12 cellular contexts compared by ENCODE assay signal in the genomic region with DNA sequence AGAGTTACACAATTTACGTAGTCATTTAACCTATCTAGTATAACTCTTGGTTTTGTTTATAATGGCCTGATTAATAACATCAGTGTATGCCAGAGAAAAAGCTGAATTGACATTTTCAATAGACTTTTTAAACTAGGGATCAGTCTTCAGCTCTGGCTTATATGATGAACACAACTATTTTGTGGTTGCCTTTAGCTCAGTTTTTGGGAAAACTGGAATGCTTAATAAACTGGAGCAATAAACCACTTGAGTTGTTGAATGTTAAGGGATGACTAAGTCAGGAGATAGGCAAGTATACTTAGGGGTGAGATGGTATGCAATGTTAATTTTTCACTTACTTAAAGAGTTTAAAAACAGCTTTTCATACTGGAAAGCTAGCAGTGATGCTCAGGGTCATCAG. TPM values are rescaled to one million over a fixed set of nuclear protein-coding genes. Genes with fewer than 3 reads are reported as not detected.
DNase-seq lines count a peak whose midpoint lies in the region; ATAC-seq and TF ChIP-seq lines count a peak whose summit lies in the region.
"Had no signal": no experiment of that assay in that cellular context is flagged by ENCODE, and none has a peak within 500 bp of the region (broad histone marks: within the 10 kb centered on the region; RNA-seq: fewer than 3 reads in every experiment).

No MANE protein-coding gene starts in this region.

- H3K4me3 ChIP-seq in fibroblast of villous mesenchyme (ENCODE audit: low read depth, low read length), result peak overlapping the region; percentile 98
- H3K4me3 ChIP-seq: BLaER1 treated with 17β-estradiol and CSF1 and Interleukin-3, amounts not matched to agents 10 nM and 100 nM had no signal

- intact Hi-C loops in activated CD8-positive, alpha-beta T cell treated with anti-CD3 and anti-CD28 coated beads for 36 hours (cut with micrococcal nuclease), result no loop called here

- H3K36me3 Mint-ChIP-seq in activated T-cell treated with anti-CD3 and anti-CD28 coated beads, Interleukin-2, amount 50 U/mL, for 72 hours (ENCODE audit: insufficient read depth in 2 of 2), result peaks cover 8 to 14% of the 10 kb centered on the region in 2 donors
- peaks cover 33% of the 10 kb centered on the region for H3K36me3 Mint-ChIP-seq in activated CD8-positive, alpha-beta T cell treated with anti-CD3 and anti-CD28 coated beads for 36 hours (ENCODE audit: low read depth)
- H3K36me3 Mint-ChIP-seq in osteocyte (ENCODE audit: unreplicated experiment), result no peaks in the 10 kb centered on the region

- POLR2A ChIA-PET in activated CD8-positive, alpha-beta T cell treated with anti-CD3 and anti-CD28 coated beads for 36 hours (lab: Charles Lee), result interaction anchor here (0.8 to 3.5 kb wide), 3 partner anchors 19 to 77 kb away, joined by 4 to 22 read pairs (median 7); partner anchors contain the start of gene RBM26

- no peaks in the 10 kb centered on the region for H3K27me3 Mint-ChIP-seq in activated T-cell treated with anti-CD3 and anti-CD28 coated beads, Interleukin-2, amount 50 U/mL, for 72 hours (ENCODE audit: low read depth)
- peaks cover 5% of the 10 kb centered on the region for H3K27me3 Mint-ChIP-seq in activated CD8-positive, alpha-beta T cell treated with anti-CD3 and anti-CD28 coated beads for 36 hours
- peaks cover 24% of the 10 kb centered on the region for H3K27me3 Mint-ChIP-seq in stimulated activated naive CD8-positive, alpha-beta T cell treated with anti-CD3 and anti-CD28 coated beads, Interleukin-15, amount 100 ng/mL, for 72 hours
- peaks cover 17% of the 10 kb centered on the region for H3K27me3 Mint-ChIP-seq in osteocyte (ENCODE audit: unreplicated experiment)

- peak overlapping the region; percentile 85 to 100 for H3K4me3 Mint-ChIP-seq in activated T-cell treated with anti-CD3 and anti-CD28 coated beads, Interleukin-2, amount 50 U/mL, for 72 hours
- peak overlapping the region; percentile 82 for H3K4me3 Mint-ChIP-seq in activated CD8-positive, alpha-beta T cell treated with anti-CD3 and anti-CD28 coated beads for 36 hours
- peak overlapping the region; percentile 61 to 82 for H3K4me3 Mint-ChIP-seq in stimulated activated naive CD8-positive, alpha-beta T cell treated with anti-CD3 and anti-CD28 coated beads, Interleukin-15, amount 100 ng/mL, for 72 hours
- H3K4me3 Mint-ChIP-seq in osteocyte (ENCODE audit: unreplicated experiment), result no peak overlapping the region

- no peak for DNase-seq in activated T-cell treated with anti-CD3 and anti-CD28 coated beads, Interleukin-2, amount 50 U/mL, for 72 hours
- DNase-seq in activated T-cell treated with anti-CD3 and anti-CD28 coated beads, Interleukin-2, amount 50 U/mL, for 48 hours, result no peak
- DNase-seq in activated CD8-positive, alpha-beta T cell treated with anti-CD3 and anti-CD28 coated beads for 36 hours, result no peak
- DNase-seq in fibroblast of villous mesenchyme (ENCODE audit: low read depth), result peak; percentile 95
- DNase-seq in stimulated activated naive CD8-positive, alpha-beta T cell treated with anti-CD3 and anti-CD28 coated beads, Interleukin-15, amount 100 ng/mL, for 72 hours, result no peak
- no peak for DNase-seq in medulla oblongata (ENCODE audit: extremely low spot score)
- no peak for DNase-seq in osteocyte (ENCODE audit: extremely low spot score, unreplicated experiment)
- DNase-seq: erythroblast; stimulated activated CD4-positive, alpha-beta T cell treated with anti-CD3 and anti-CD28 coated beads, Interleukin-4, amount 100 ng/mL, for 4 hours had no signal

- no peak for ATAC-seq in activated T-cell treated with anti-CD3 and anti-CD28 coated beads, Interleukin-2, amount 50 U/mL, for 72 hours (replicated peaks in 1 of 2)
- ATAC-seq in activated CD8-positive, alpha-beta T cell treated with anti-CD3 and anti-CD28 coated beads for 36 hours, result no peak
- ATAC-seq in stimulated activated naive CD8-positive, alpha-beta T cell treated with anti-CD3 and anti-CD28 coated beads, Interleukin-15, amount 100 ng/mL, for 72 hours, result no peak
- ATAC-seq in HG03457 (IDR thresholded peaks at IDR 0.05; ENCODE audit: unreplicated experiment), result no peak
- ATAC-seq: Panc1 had no signal

- peaks cover 84% of the 10 kb centered on the region for H3K4me1 Mint-ChIP-seq in activated T-cell treated with anti-CD3 and anti-CD28 coated beads, Interleukin-2, amount 50 U/mL, for 72 hours (ENCODE audit: low read depth)
- H3K4me1 Mint-ChIP-seq in activated CD8-positive, alpha-beta T cell treated with anti-CD3 and anti-CD28 coated beads for 36 hours (ENCODE audit: low read depth), result peaks cover 73% of the 10 kb centered on the region
- H3K4me1 Mint-ChIP-seq in stimulated activated naive CD8-positive, alpha-beta T cell treated with anti-CD3 and anti-CD28 coated beads, Interleukin-15, amount 100 ng/mL, for 72 hours, result peaks cover 73% of the 10 kb centered on the region
- H3K4me1 Mint-ChIP-seq in osteocyte (ENCODE audit: unreplicated experiment), result peaks cover 32% of the 10 kb centered on the region

- no peak for TF ChIP-seq CTCF in activated CD8-positive, alpha-beta T cell treated with anti-CD3 and anti-CD28 coated beads for 36 hours (IDR thresholded peaks at IDR 0.05)
- TF ChIP-seq CTCF in fibroblast of villous mesenchyme (IDR thresholded peaks at IDR 0.05; ENCODE audit: insufficient read depth, low read depth, low read length) (no peak), osteocyte (IDR thresholded peaks at IDR 0.05) (no peak)

- H3K9me3 Mint-ChIP-seq in activated T-cell treated with anti-CD3 and anti-CD28 coated beads, Interleukin-2, amount 50 U/mL, for 72 hours, result no peaks in the 10 kb centered on the region
- H3K9me3 Mint-ChIP-seq in activated CD8-positive, alpha-beta T cell treated with anti-CD3 and anti-CD28 coated beads for 36 hours, result no peaks in the 10 kb centered on the region
- H3K9me3 Mint-ChIP-seq in stimulated activated naive CD8-positive, alpha-beta T cell treated with anti-CD3 and anti-CD28 coated beads, Interleukin-15, amount 100 ng/mL, for 72 hours, result no peaks in the 10 kb centered on the region
- no peaks in the 10 kb centered on the region for H3K9me3 Mint-ChIP-seq in osteocyte (ENCODE audit: unreplicated experiment)

- peak overlapping the region; percentile 89 for H3K27ac Mint-ChIP-seq in activated T-cell treated with anti-CD3 and anti-CD28 coated beads, Interleukin-2, amount 50 U/mL, for 72 hours
- peak overlapping the region; percentile 82 for H3K27ac Mint-ChIP-seq in activated CD8-positive, alpha-beta T cell treated with anti-CD3 and anti-CD28 coated beads for 36 hours
- peak overlapping the region in 1 of 2 donors; percentile 70 for H3K27ac Mint-ChIP-seq in stimulated activated naive CD8-positive, alpha-beta T cell treated with anti-CD3 and anti-CD28 coated beads, Interleukin-15, amount 100 ng/mL, for 72 hours
- H3K27ac Mint-ChIP-seq in osteocyte (ENCODE audit: unreplicated experiment), result no peak overlapping the region

- CTCF ChIA-PET in activated CD8-positive, alpha-beta T cell treated with anti-CD3 and anti-CD28 coated beads for 36 hours (lab: Charles Lee), result interaction anchor here (1.1 to 5.6 kb wide), 7 partner anchors 8 to 92 kb away, joined by 3 to 40 read pairs (median 4); no protein-coding TSS in a partner anchor

RNA-seq across cellular contexts. Expression of gene NDFIP2, which starts 2.3 kb away (rescaled TPM):
- total RNA-seq in activated T-cell treated with anti-CD3 and anti-CD28 coated beads, Interleukin-2, amount 50 U/mL, for 72 hours, result 100 to 1,000 TPM; 114 to 124 TPM
- 10 to 100 TPM; 67.4 to 69.1 TPM for total RNA-seq in activated CD8-positive, alpha-beta T cell treated with anti-CD3 and anti-CD28 coated beads for 36 hours
- total RNA-seq in fibroblast of villous mesenchyme, result 60.6 and 131 TPM in 2 replicates
- 30.0 and 30.6 TPM in 2 replicates for total RNA-seq in osteocyte
